In the genomic region with DNA sequence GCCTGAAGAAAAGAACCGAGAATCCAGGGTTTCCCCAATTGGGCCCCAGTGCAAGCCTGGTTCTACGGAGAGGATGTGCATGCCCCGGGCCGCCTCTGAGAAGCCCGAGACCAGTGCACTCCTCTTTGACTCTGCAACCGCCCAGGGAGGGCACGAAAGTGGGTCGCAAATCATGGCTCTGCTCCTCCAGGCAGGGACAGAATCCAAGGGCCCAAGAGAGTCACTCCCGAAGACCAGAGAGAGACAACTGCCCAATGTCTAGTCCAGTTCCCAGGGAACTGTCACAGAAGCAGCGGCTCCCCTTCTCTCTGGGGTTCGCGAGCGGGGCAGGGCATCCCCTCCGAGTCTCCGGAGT, we compare ENCODE assay signal across 8 cellular contexts.
DNase-seq lines count a peak whose midpoint lies in the region; ATAC-seq and TF ChIP-seq lines count a peak whose summit lies in the region.

No MANE protein-coding gene starts in this region.

- ATAC-seq in CD4-positive, alpha-beta T cell (ENCODE audit: poor library complexity): no peak
- ATAC-seq in sciatic nerve: no peak
- ATAC-seq in HG03442 (IDR thresholded peaks at IDR 0.05; ENCODE audit: unreplicated experiment): no peak

- no peak overlapping the region for H3K9ac ChIP-seq in iPS-20b (ENCODE audit: low read depth, low read length)

- no peaks in the 10 kb centered on the region for H3K36me3 Mint-ChIP-seq in CD4-positive, alpha-beta T cell (ENCODE audit: low read depth)

- TF ChIP-seq CTCF in CD4-positive, alpha-beta T cell (IDR thresholded peaks at IDR 0.05): no peak
- no peak for TF ChIP-seq CTCF in Peyer's patch (IDR thresholded peaks at IDR 0.05)
- TF ChIP-seq CTCF in GM10266 (IDR thresholded peaks at IDR 0.05; ENCODE audit: control insufficient read depth, insufficient read depth, low read depth, missing control alignments): no peak
- TF ChIP-seq CTCF in GM13976 (IDR thresholded peaks at IDR 0.05; ENCODE audit: borderline replicate concordance, control extremely low read depth, extremely low read depth, insufficient read depth, missing control alignments): no peak

- H3K27ac ChIP-seq in CD4-positive, alpha-beta T cell (ENCODE audit: low read depth, low read length): no peak overlapping the region
- no peak overlapping the region for H3K27ac ChIP-seq in Peyer's patch
- no peak overlapping the region for H3K27ac ChIP-seq in iPS-20b (ENCODE audit: low read length)

- intact Hi-C loops in CD4-positive, alpha-beta T cell (cut with DNase I, micrococcal nuclease): no loop called here
- intact Hi-C loops in sciatic nerve (cut with DNase I): no loop called here

- in situ Hi-C loops in GM13976 (cut with MboI; ENCODE audit: low sequenced_read_pairs, unreplicated experiment): no loop called here

- H3K27me3 ChIP-seq in CD4-positive, alpha-beta T cell (ENCODE audit: control insufficient read depth, insufficient read depth, low read length): peaks cover 49% of the 10 kb centered on the region
- H3K27me3 ChIP-seq in Peyer's patch (peaks cover 0 to 11% of the 10 kb centered on the region in 2 donors), iPS-20b (ENCODE audit: insufficient read depth, low read length) (peaks cover 100% of the 10 kb centered on the region)

- POLR2A ChIA-PET in CD4-positive, alpha-beta T cell (lab: Charles Lee): no interaction called here

- no peak for TF ChIP-seq POLR2A in Peyer's patch (IDR thresholded peaks at IDR 0.05)

- H3K4me1 ChIP-seq in Peyer's patch (peaks cover 0 to 22% (median 8%) of the 10 kb centered on the region in 4 donors), iPS-20b (ENCODE audit: insufficient read depth, low read length) (0 out of 2 replicates have a peak, but pooled peaks cover 2% of the 10 kb centered on the region)

- H3K36me3 ChIP-seq in Peyer's patch (no peaks in the 10 kb centered on the region), iPS-20b (ENCODE audit: insufficient read depth, low read depth, low read length) (no peaks in the 10 kb centered on the region)

- no peak overlapping the region for H3K27ac Mint-ChIP-seq in CD4-positive, alpha-beta T cell

- DNase-seq in CD4-positive, alpha-beta T cell: no peak
- DNase-seq in Peyer's patch: peak in 1 of 3 donors; percentile 22
- DNase-seq in sciatic nerve (ENCODE audit: low spot score): peak; percentile 35
- no peak for DNase-seq in HPDE6-E6E7 (ENCODE audit: extremely low spot score)
- no peak for DNase-seq in GM10266 (ENCODE audit: extremely low spot score)
- no peak for DNase-seq in GM13976 (ENCODE audit: low spot score)

- no peaks in the 10 kb centered on the region for H3K9me3 Mint-ChIP-seq in CD4-positive, alpha-beta T cell

- CTCF ChIA-PET in CD4-positive, alpha-beta T cell (lab: Charles Lee): no interaction called here

- H3K27me3 Mint-ChIP-seq in CD4-positive, alpha-beta T cell: peaks cover 46% of the 10 kb centered on the region

- peak overlapping the region in 3 of 4 donors; percentile 38 to 52 (median 43) for H3K4me3 ChIP-seq in Peyer's patch
- H3K4me3 ChIP-seq in iPS-20b (ENCODE audit: low read length): peak overlapping the region; percentile 70

- H3K4me3 Mint-ChIP-seq in CD4-positive, alpha-beta T cell: peak overlapping the region; percentile 43

- H3K9me3 ChIP-seq in CD4-positive, alpha-beta T cell (ENCODE audit: control insufficient read depth, low read length): no peaks in the 10 kb centered on the region
- H3K9me3 ChIP-seq in Peyer's patch (no peaks in the 10 kb centered on the region), iPS-20b (ENCODE audit: insufficient read depth, low read depth, low read length) (no peaks in the 10 kb centered on the region)

- peaks cover 5% of the 10 kb centered on the region for H3K4me1 Mint-ChIP-seq in CD4-positive, alpha-beta T cell (ENCODE audit: low read depth)
